ENCODE assay signal across 22 cellular contexts in the genomic region with DNA sequence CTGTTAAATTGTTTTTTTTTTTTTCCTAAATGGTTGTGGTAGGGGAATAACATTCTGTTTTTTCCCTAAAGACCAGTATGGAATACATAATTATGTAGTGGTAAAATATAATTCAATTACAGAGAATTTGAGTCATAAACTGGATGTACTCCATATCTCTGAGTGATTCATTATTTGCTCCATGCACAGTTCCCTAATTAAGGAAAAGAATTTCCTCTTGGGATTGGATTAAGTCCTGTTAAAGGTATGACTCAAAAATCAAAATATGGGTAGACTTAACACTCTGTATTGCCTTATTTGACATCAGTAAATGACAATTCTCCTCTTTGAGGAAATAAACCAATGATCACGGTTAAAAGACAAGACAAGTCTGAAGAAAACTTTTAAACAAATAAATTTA.
"Had no signal": no experiment of that assay in that cellular context is flagged by ENCODE, and none has a peak within 500 bp of the region (broad histone marks: within the 10 kb centered on the region; RNA-seq: fewer than 3 reads in every experiment).

No MANE protein-coding gene starts in this region.

- FAIRE-seq: keratinocyte had no signal

- H3K4me1 Mint-ChIP-seq: naive B cell; neural crest cell; stimulated activated effector memory CD8-positive, alpha-beta T cell treated with anti-CD3 and anti-CD28 coated beads, Interleukin-12 subunit alpha, Interleukin-12 subunit beta, amount 100 ng/mL, for 72 hours had no signal

- H3K9me3 Mint-ChIP-seq: memory B cell; natural killer cell treated with Interleukin-12 subunit alpha and Interleukin-12 subunit beta and Interleukin-15 and Interleukin-18, amount 100 ng/mL, for 72 hours; stimulated activated effector memory CD8-positive, alpha-beta T cell treated with anti-CD3 and anti-CD28 coated beads, Interleukin-12 subunit alpha, Interleukin-12 subunit beta, amount 100 ng/mL, for 72 hours had no signal

- H3K27me3 Mint-ChIP-seq: memory B cell; natural killer cell treated with Interleukin-12 subunit alpha and Interleukin-12 subunit beta and Interleukin-15 and Interleukin-18, amount 100 ng/mL, for 72 hours; progenitor cell of endocrine pancreas had no signal

- H3K36me3 ChIP-seq: neutrophil, right atrium auricular region, stomach, thyroid gland, vagina had no signal

- H3K9me3 ChIP-seq: neutrophil, right atrium auricular region, stomach, thyroid gland, vagina had no signal

- H3K27me3 ChIP-seq: neutrophil, right atrium auricular region, stomach, thyroid gland, vagina had no signal

- DNase-seq: cortex of kidney; hypothalamus; naive B cell; stimulated activated CD4-positive, alpha-beta T cell treated with anti-CD3 and anti-CD28 coated beads, Interleukin-2, amount 100 ng/mL, for 24 hours; stimulated activated CD4-positive, alpha-beta T cell treated with anti-CD3 and anti-CD28 coated beads, Interleukin-4, amount 100 ng/mL, for 24 hours; stimulated activated naive CD4-positive, alpha-beta T cell treated with Interleukin-2 at 50 U/mL for 16 hours; stomach; thyroid gland; trophoblast cell had no signal

- H3K9ac ChIP-seq: parathyroid adenoma had no signal

- ATAC-seq: esophagus mucosa; natural killer cell treated with Interleukin-12 subunit alpha and Interleukin-12 subunit beta and Interleukin-15 and Interleukin-18, amount 100 ng/mL, for 72 hours; sciatic nerve; stimulated activated effector memory CD8-positive, alpha-beta T cell treated with anti-CD3 and anti-CD28 coated beads, Interleukin-12 subunit alpha, Interleukin-12 subunit beta, amount 100 ng/mL, for 72 hours had no signal

- H3K36me3 Mint-ChIP-seq: memory B cell; natural killer cell treated with Interleukin-12 subunit alpha and Interleukin-12 subunit beta and Interleukin-15 and Interleukin-18, amount 100 ng/mL, for 72 hours; stimulated activated effector memory CD8-positive, alpha-beta T cell treated with anti-CD3 and anti-CD28 coated beads, Interleukin-12 subunit alpha, Interleukin-12 subunit beta, amount 100 ng/mL, for 72 hours had no signal

- H3K27ac Mint-ChIP-seq: memory B cell; naive B cell; natural killer cell treated with Interleukin-12 subunit alpha and Interleukin-12 subunit beta and Interleukin-15 and Interleukin-18, amount 100 ng/mL, for 72 hours; progenitor cell of endocrine pancreas; stimulated activated effector memory CD8-positive, alpha-beta T cell treated with anti-CD3 and anti-CD28 coated beads, Interleukin-12 subunit alpha, Interleukin-12 subunit beta, amount 100 ng/mL, for 72 hours had no signal

- H3K4me3 Mint-ChIP-seq: memory B cell; naive B cell; natural killer cell treated with Interleukin-12 subunit alpha and Interleukin-12 subunit beta and Interleukin-15 and Interleukin-18, amount 100 ng/mL, for 72 hours; neural crest cell; stimulated activated effector memory CD8-positive, alpha-beta T cell treated with anti-CD3 and anti-CD28 coated beads, Interleukin-12 subunit alpha, Interleukin-12 subunit beta, amount 100 ng/mL, for 72 hours had no signal

- H2AFZ ChIP-seq: parathyroid adenoma had no signal

- H3K79me2 ChIP-seq: parathyroid adenoma had no signal

- H3K27ac ChIP-seq: neutrophil, parathyroid adenoma, right atrium auricular region, stomach, thyroid gland, vagina had no signal

- H3K4me3 ChIP-seq: lung, right atrium auricular region, stomach, thyroid gland, vagina had no signal

- H3K4me1 ChIP-seq: parathyroid adenoma, right atrium auricular region, stomach, thyroid gland, vagina had no signal
